ENCODE assay signal across 1 cellular context in genomic region chr15:69213786-69214185, GRCh38.
TF ChIP-seq lines count a peak whose summit lies in the region.

No MANE protein-coding gene starts in this region.

TF ChIP-seq in A549, 52 proteins besides CTCF, POLR2A, EP300 and RAD21 (continued from another document):
- TF ChIP-seq REST (IDR thresholded peaks at IDR 0.05) (no peak), MYC (IDR thresholded peaks at IDR 0.05; ENCODE audit: borderline replicate concordance, low read length) (no peak), BHLHE40 (IDR thresholded peaks at IDR 0.05; ENCODE audit: low read depth, low read length) (no peak), MAZ (IDR thresholded peaks at IDR 0.05; ENCODE audit: borderline replicate concordance, low read depth, low read length) (no peak), USF2 (IDR thresholded peaks at IDR 0.05) (no peak), HOXB13 (CRISPR knock-in tag; IDR thresholded peaks at IDR 0.05; ENCODE audit: low read depth) (no peak), ESRRA (IDR thresholded peaks at IDR 0.05; ENCODE audit: borderline replicate concordance, low read length) (no peak), SREBF2 (IDR thresholded peaks at IDR 0.05) (no peak), FOSB (CRISPR knock-in tag; IDR thresholded peaks at IDR 0.05) (no peak)
